ENCODE assay signal across 1 cellular context in genomic region chr3:155568295-155568694, GRCh38.
TF ChIP-seq lines count a peak whose summit lies in the region.

No MANE protein-coding gene starts in this region.

TF ChIP-seq in HepG2, 621 proteins besides CTCF, POLR2A, EP300 and RAD21 (continued from another document):
- TF ChIP-seq ZNF407 (CRISPR knock-in tag; IDR thresholded peaks at IDR 0.05; ENCODE audit: not compliant biosample characterization) (no peak), RERE (CRISPR knock-in tag; IDR thresholded peaks at IDR 0.05; ENCODE audit: low read depth) (no peak), MAFF (IDR thresholded peaks at IDR 0.05; ENCODE audit: low read depth, low read length) (peak; percentile 33; the same call in 1 of the 2 replicates), TARDBP (CRISPR knock-in tag; IDR thresholded peaks at IDR 0.05) (no peak), ZBTB33 (CRISPR knock-in tag; IDR thresholded peaks at IDR 0.05) (no peak), ZNF574 (CRISPR knock-in tag; IDR thresholded peaks at IDR 0.05) (no peak), ZNF850 (CRISPR knock-in tag; conservative IDR thresholded peaks at IDR 0.05) (no peak)
